ENCODE assay signal across 1 cellular context in the genomic region with DNA sequence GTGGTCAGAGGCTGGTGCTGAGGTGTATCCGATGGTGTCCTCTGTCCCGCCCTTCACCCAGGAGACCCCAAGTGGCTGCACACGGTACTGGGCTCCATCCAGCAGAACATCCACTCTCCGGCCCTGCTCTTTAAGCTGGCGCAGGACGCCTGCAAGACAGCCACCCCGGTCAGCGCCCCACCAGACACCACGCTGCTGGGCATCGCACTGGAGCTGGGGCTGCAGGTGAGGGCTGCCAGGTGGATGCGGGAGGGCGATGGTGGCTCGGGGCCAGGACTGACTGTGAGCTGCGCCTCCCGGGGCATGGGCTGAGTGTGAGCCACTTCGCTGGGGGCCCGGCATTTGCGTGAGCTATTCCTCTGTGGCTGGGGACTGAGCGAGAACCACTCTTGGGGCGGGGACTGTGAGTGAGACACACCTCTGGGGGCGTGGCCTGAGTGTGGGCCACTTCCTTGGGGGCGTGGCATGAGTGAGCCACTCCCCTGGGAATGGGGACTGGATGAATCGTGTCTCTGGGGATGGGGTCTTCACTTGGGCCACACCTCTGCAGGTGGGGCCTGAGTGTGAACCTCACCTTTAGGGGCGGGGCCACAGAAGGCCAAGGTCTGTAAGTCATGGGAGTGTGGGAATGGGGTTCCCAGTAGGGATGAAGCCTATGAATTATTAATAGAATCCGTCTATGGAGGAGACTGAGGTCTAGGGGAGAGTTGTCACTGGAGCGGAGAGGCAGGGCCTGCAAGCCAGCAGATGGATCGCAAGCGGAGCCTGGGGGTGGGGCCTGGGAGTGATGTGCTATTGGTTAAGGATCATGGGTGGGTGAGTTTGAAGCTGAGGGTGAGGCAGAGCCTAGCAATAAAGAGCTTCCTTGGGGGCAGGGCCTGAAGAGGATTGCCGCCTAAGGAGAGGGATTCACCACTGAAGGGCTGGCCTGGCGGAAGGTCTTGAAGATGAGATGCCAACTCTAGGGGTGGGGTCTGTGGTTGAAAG.
TF ChIP-seq lines count a peak whose summit lies in the region.

No MANE protein-coding gene starts in this region.

TF ChIP-seq in WTC11, 78 proteins besides CTCF, POLR2A, EP300 and RAD21 (continued from another document):
- TF ChIP-seq, protein P1, sequence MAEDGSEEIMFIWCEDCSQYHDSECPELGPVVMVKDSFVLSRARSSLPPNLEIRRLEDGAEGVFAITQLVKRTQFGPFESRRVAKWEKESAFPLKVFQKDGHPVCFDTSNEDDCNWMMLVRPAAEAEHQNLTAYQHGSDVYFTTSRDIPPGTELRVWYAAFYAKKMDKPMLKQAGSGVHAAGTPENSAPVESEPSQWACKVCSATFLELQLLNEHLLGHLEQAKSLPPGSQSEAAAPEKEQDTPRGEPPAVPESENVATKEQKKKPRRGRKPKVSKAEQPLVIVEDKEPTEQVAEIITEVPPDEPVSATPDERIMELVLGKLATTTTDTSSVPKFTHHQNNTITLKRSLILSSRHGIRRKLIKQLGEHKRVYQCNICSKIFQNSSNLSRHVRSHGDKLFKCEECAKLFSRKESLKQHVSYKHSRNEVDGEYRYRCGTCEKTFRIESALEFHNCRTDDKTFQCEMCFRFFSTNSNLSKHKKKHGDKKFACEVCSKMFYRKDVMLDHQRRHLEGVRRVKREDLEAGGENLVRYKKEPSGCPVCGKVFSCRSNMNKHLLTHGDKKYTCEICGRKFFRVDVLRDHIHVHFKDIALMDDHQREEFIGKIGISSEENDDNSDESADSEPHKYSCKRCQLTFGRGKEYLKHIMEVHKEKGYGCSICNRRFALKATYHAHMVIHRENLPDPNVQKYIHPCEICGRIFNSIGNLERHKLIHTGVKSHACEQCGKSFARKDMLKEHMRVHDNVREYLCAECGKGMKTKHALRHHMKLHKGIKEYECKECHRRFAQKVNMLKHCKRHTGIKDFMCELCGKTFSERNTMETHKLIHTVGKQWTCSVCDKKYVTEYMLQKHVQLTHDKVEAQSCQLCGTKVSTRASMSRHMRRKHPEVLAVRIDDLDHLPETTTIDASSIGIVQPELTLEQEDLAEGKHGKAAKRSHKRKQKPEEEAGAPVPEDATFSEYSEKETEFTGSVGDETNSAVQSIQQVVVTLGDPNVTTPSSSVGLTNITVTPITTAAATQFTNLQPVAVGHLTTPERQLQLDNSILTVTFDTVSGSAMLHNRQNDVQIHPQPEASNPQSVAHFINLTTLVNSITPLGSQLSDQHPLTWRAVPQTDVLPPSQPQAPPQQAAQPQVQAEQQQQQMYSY (CRISPR knock-in tag; IDR thresholded peaks at IDR 0.05) = no peak
- no peak for TF ChIP-seq ATF3 (CRISPR knock-in tag; conservative IDR thresholded peaks at IDR 0.05)
TF ChIP-seq in WTC11: peak in this region for 2.
